In genomic region chr5:116448869-116449453, GRCh38 we compare ENCODE assay signal across 28 cellular contexts.
DNase-seq lines count a peak whose midpoint lies in the region; ATAC-seq, FAIRE-seq and TF ChIP-seq lines count a peak whose summit lies in the region.
"Had no signal": no experiment of that assay in that cellular context is flagged by ENCODE, and none has a peak within 500 bp of the region (broad histone marks: within the 10 kb centered on the region; RNA-seq: fewer than 3 reads in every experiment).

No MANE protein-coding gene starts in this region.

- no peak overlapping the region for H3K23ac ChIP-seq in H9 (ENCODE audit: insufficient read length, low read depth, low read length)

- H3K9me3 Mint-ChIP-seq in H9 = no peaks in the 10 kb centered on the region
- no peaks in the 10 kb centered on the region for H3K9me3 Mint-ChIP-seq in activated CD8-positive, alpha-beta T cell treated with anti-CD3 and anti-CD28 coated beads for 36 hours
- H3K9me3 Mint-ChIP-seq: activated naive CD8-positive, alpha-beta T cell treated with anti-CD3 and anti-CD28 coated beads for 36 hours; activated T-cell treated with anti-CD3 and anti-CD28 coated beads, Interleukin-2, amount 50 U/mL, for 4 hours; stimulated activated memory B cell treated with anti-CD40 and anti-IgM and Interleukin-4, amounts not matched to agents 10 μg/mL and 1 μg/mL and 100 μg/mL, for 72 hours had no signal

- no peak overlapping the region for H3K56ac ChIP-seq in H9 (ENCODE audit: insufficient read length, low read depth, low read length)

- no peak overlapping the region for H3K14ac ChIP-seq in H9 (ENCODE audit: insufficient read depth, low read length)

- no peak overlapping the region for H2BK12ac ChIP-seq in H9 (ENCODE audit: insufficient read length, low read depth, low read length)

- H3K4me1 Mint-ChIP-seq in H9 = peaks cover 56 to 77% of the 10 kb centered on the region in 2 experiments
- peaks cover 2% of the 10 kb centered on the region for H3K4me1 Mint-ChIP-seq in activated CD8-positive, alpha-beta T cell treated with anti-CD3 and anti-CD28 coated beads for 36 hours (ENCODE audit: low read depth)

- peak overlapping the region; percentile 31 to 79 (median 44); a peak in 6 of 7 replicates for H3K27ac Mint-ChIP-seq in H9
- H3K27ac Mint-ChIP-seq in activated CD8-positive, alpha-beta T cell treated with anti-CD3 and anti-CD28 coated beads for 36 hours = no peak overlapping the region
- H3K27ac Mint-ChIP-seq: activated CD8-positive, alpha-beta memory T cell treated with anti-CD3 and anti-CD28 coated beads, Interleukin-2, amount 10 ng/mL, durations not matched to agents 7 days and 5 days; activated naive CD8-positive, alpha-beta T cell treated with anti-CD3 and anti-CD28 coated beads for 36 hours; stimulated activated memory B cell treated with anti-CD40 and anti-IgM and Interleukin-4, amounts not matched to agents 10 μg/mL and 1 μg/mL and 100 μg/mL, for 72 hours had no signal

- H3T11ph ChIP-seq in H9 (ENCODE audit: low read length) = no peak overlapping the region

- no peak overlapping the region for H2BK20ac ChIP-seq in H9 (ENCODE audit: low read depth, low read length, poor library complexity, severe bottlenecking)

- intact Hi-C loops in activated CD8-positive, alpha-beta T cell treated with anti-CD3 and anti-CD28 coated beads for 36 hours (cut with micrococcal nuclease) = no loop called here

- TF ChIP-seq CTCF in H9 (conservative IDR thresholded peaks at IDR 0.05) = no peak
- no peak for TF ChIP-seq CTCF in GM10266 (IDR thresholded peaks at IDR 0.05; ENCODE audit: control insufficient read depth, insufficient read depth, low read depth, missing control alignments)
- no peak for TF ChIP-seq CTCF in activated CD8-positive, alpha-beta T cell treated with anti-CD3 and anti-CD28 coated beads for 36 hours (IDR thresholded peaks at IDR 0.05)

- H3K9me3 ChIP-seq in H9 (ENCODE audit: control insufficient read depth, low read depth, low read length) = no peaks in the 10 kb centered on the region
- H3K9me3 ChIP-seq: HAP-1, lower lobe of right lung, transverse colon had no signal

- H3K79me2 ChIP-seq in H9 (ENCODE audit: insufficient read depth, low read length) = no peaks in the 10 kb centered on the region

- H4K5ac ChIP-seq in H9 (ENCODE audit: insufficient read length, low read depth, low read length) = no peak overlapping the region

- H3K4me2 ChIP-seq in H9 (ENCODE audit: insufficient read depth, insufficient read length, low read length) = no peak overlapping the region
- H3K4me2 ChIP-seq: BLaER1 treated with 17β-estradiol and CSF1 and Interleukin-3, amounts not matched to agents 10 nM and 100 nM had no signal

- no peaks in the 10 kb centered on the region for H3K79me1 ChIP-seq in H9 (ENCODE audit: insufficient read depth, low read depth, low read length, poor library complexity, severe bottlenecking)

- WGBS in H9 (ENCODE audit: extremely low coverage, insufficient read length, low lambda C conversion rate) = no CpG with 5 or more reads among the region's 5 CpGs

- ATAC-seq in activated CD8-positive, alpha-beta T cell treated with anti-CD3 and anti-CD28 coated beads for 36 hours = no peak
- ATAC-seq: activated CD8-positive, alpha-beta memory T cell treated with anti-CD3 and anti-CD28 coated beads, Interleukin-2, amount 10 ng/mL, durations not matched to agents 7 days and 5 days; activated T-cell treated with anti-CD3 and anti-CD28 coated beads, Interleukin-2, amount 50 U/mL, for 4 hours; esophagus mucosa; lower lobe of right lung; naive thymus-derived CD4-positive, alpha-beta T cell; stimulated activated memory B cell treated with anti-CD40 and anti-IgM and Interleukin-4, amounts not matched to agents 10 μg/mL and 1 μg/mL and 100 μg/mL, for 72 hours had no signal

- FAIRE-seq in islet of Langerhans (lab: Jason Lieb, UNC) = peak; percentile 95
- FAIRE-seq: colon, GM12892 had no signal

- no peak overlapping the region for H2BK5ac ChIP-seq in H9 (ENCODE audit: insufficient read length, low read length)

- POLR2A ChIA-PET in activated CD8-positive, alpha-beta T cell treated with anti-CD3 and anti-CD28 coated beads for 36 hours (lab: Charles Lee) = no interaction called here

- DNase-seq in COR-L47 (lab: John Stamatoyannopoulos, UW) (peak; percentile 17), H9 (no peak), NCI-H748 (lab: John Stamatoyannopoulos, UW; ENCODE audit: unreplicated experiment) (peak; percentile 82), GM10266 (ENCODE audit: extremely low spot score) (no peak), glomerular visceral epithelial cell (ENCODE audit: extremely low spot score) (no peak)
- no peak for DNase-seq in activated CD8-positive, alpha-beta T cell treated with anti-CD3 and anti-CD28 coated beads for 36 hours
- DNase-seq: activated CD4-positive, CD25-positive, alpha-beta regulatory T cell; activated CD8-positive, alpha-beta memory T cell treated with anti-CD3 and anti-CD28 coated beads, Interleukin-2, amount 10 ng/mL, durations not matched to agents 7 days and 5 days; activated gamma-delta T cell; activated naive CD8-positive, alpha-beta T cell treated with anti-CD3 and anti-CD28 coated beads for 36 hours; activated T-cell treated with anti-CD3 and anti-CD28 coated beads, Interleukin-2, amount 50 U/mL, for 4 hours; aorta; DMS153; effector memory CD4-positive, alpha-beta T cell; foreskin fibroblast; IMR-90; lower lobe of right lung; naive thymus-derived CD4-positive, alpha-beta T cell; NCI-H2081 treated with DMSO at 0.1 percent for 48 hours; PC-3; transverse colon had no signal

- H3K9ac ChIP-seq in H9 (ENCODE audit: extremely low read depth, insufficient read length, low read length) = no peak overlapping the region
- H3K9ac ChIP-seq: BLaER1 treated with 17β-estradiol and CSF1 and Interleukin-3, amounts not matched to agents 10 nM and 100 nM had no signal

- H2AFZ ChIP-seq in H9 (ENCODE audit: low read length) = no peak overlapping the region

- H2BK15ac ChIP-seq in H9 (ENCODE audit: low read depth, low read length) = no peak overlapping the region

- H4K20me1 ChIP-seq in H9 (ENCODE audit: control insufficient read depth, insufficient read depth, insufficient read length) = no peaks in the 10 kb centered on the region
- H4K20me1 ChIP-seq: BLaER1 treated with 17β-estradiol and CSF1 and Interleukin-3, amounts not matched to agents 10 nM and 100 nM had no signal

- H3K27me3 Mint-ChIP-seq in H9 (ENCODE audit: low read depth) = 0 out of 2 replicates have a peak, but pooled peaks cover 1% of the 10 kb centered on the region
- H3K27me3 Mint-ChIP-seq in activated CD8-positive, alpha-beta T cell treated with anti-CD3 and anti-CD28 coated beads for 36 hours = no peaks in the 10 kb centered on the region
- H3K27me3 Mint-ChIP-seq: activated naive CD8-positive, alpha-beta T cell treated with anti-CD3 and anti-CD28 coated beads for 36 hours; naive thymus-derived CD4-positive, alpha-beta T cell; stimulated activated memory B cell treated with anti-CD40 and anti-IgM and Interleukin-4, amounts not matched to agents 10 μg/mL and 1 μg/mL and 100 μg/mL, for 72 hours had no signal

- no peak overlapping the region for H3K27ac ChIP-seq in H9 (ENCODE audit: insufficient read length, low read depth, low read length)
- H3K27ac ChIP-seq: BLaER1 treated with 17β-estradiol and CSF1 and Interleukin-3, amounts not matched to agents 10 nM and 100 nM; lower lobe of right lung; transverse colon had no signal

- H4K91ac ChIP-seq in H9 (ENCODE audit: insufficient read length, low read depth, low read length) = no peak overlapping the region

- H2AK5ac ChIP-seq in H9 (ENCODE audit: insufficient read length, low read length) = no peak overlapping the region

- CTCF ChIA-PET in activated CD8-positive, alpha-beta T cell treated with anti-CD3 and anti-CD28 coated beads for 36 hours (lab: Charles Lee) = interaction anchor here (0.7 kb wide), 1 partner anchor 313 kb away, joined by 3 read pairs; no protein-coding TSS in a partner anchor

- H3K4me3 Mint-ChIP-seq in H9 = peak overlapping the region in 1 of 2 experiments; percentile 17; a peak in 2 of 5 replicates
- no peak overlapping the region for H3K4me3 Mint-ChIP-seq in activated CD8-positive, alpha-beta T cell treated with anti-CD3 and anti-CD28 coated beads for 36 hours
- H3K4me3 Mint-ChIP-seq: activated CD8-positive, alpha-beta memory T cell treated with anti-CD3 and anti-CD28 coated beads, Interleukin-2, amount 10 ng/mL, durations not matched to agents 7 days and 5 days; activated naive CD8-positive, alpha-beta T cell treated with anti-CD3 and anti-CD28 coated beads for 36 hours; activated T-cell treated with anti-CD3 and anti-CD28 coated beads, Interleukin-2, amount 50 U/mL, for 4 hours; naive thymus-derived CD4-positive, alpha-beta T cell; stimulated activated memory B cell treated with anti-CD40 and anti-IgM and Interleukin-4, amounts not matched to agents 10 μg/mL and 1 μg/mL and 100 μg/mL, for 72 hours had no signal

- H3K4ac ChIP-seq in H9 (ENCODE audit: low read depth, low read length) = no peak overlapping the region

- no peaks in the 10 kb centered on the region for H3K27me3 ChIP-seq in H9 (ENCODE audit: insufficient read depth, low read length)
- H3K27me3 ChIP-seq: BLaER1 treated with 17β-estradiol and CSF1 and Interleukin-3, amounts not matched to agents 10 nM and 100 nM; transverse colon had no signal

- H2BK120ac ChIP-seq in H9 (ENCODE audit: low read depth, low read length, poor library complexity, severe bottlenecking) = no peak overlapping the region

- H3K18ac ChIP-seq in H9 (ENCODE audit: insufficient read length, low read depth, low read length) = no peak overlapping the region

- H3K36me3 Mint-ChIP-seq in H9 (ENCODE audit: insufficient read depth in 1 of 3, low read depth in 3 of 3) = peaks cover 32 to 78% (median 55%) of the 10 kb centered on the region in 3 experiments; a peak in 6 of 7 replicates
- peaks cover 15% of the 10 kb centered on the region for H3K36me3 Mint-ChIP-seq in activated CD8-positive, alpha-beta T cell treated with anti-CD3 and anti-CD28 coated beads for 36 hours (ENCODE audit: low read depth)
- H3K36me3 Mint-ChIP-seq: activated CD8-positive, alpha-beta memory T cell treated with anti-CD3 and anti-CD28 coated beads, Interleukin-2, amount 10 ng/mL, durations not matched to agents 7 days and 5 days had no signal

- H4K8ac ChIP-seq in H9 (replicated peaks; ENCODE audit: insufficient read length, low read depth, low read length) = no peak overlapping the region

- H3K23me2 ChIP-seq in H9 (ENCODE audit: insufficient read length, low read depth, low read length, poor library complexity, severe bottlenecking) = no peaks in the 10 kb centered on the region

- H3K4me1 ChIP-seq in H9 (ENCODE audit: insufficient read depth, low read length) = peaks cover 11% of the 10 kb centered on the region; the same call in 1 of the 2 replicates

Comparison
In these comparisons a context has a peak if more than half of its experiments do, and no peak if none do; other contexts are left out.
1. DNase-seq: peak in COR-L47 (single experiment) and NCI-H748 (single experiment); none in H9 (single experiment), GM10266 (single experiment), glomerular visceral epithelial cell (single experiment) and activated CD8-positive, alpha-beta T cell treated with anti-CD3 and anti-CD28 coated beads for 36 hours (single experiment).